In genomic region chr2:158402665-158403064, GRCh38 we compare ENCODE assay signal across 2 cellular contexts.
TF ChIP-seq lines count a peak whose summit lies in the region.

No MANE protein-coding gene starts in this region.

TF ChIP-seq in K562, 482 proteins besides CTCF, POLR2A, EP300 and RAD21:
- TF ChIP-seq ZNF224 (CRISPR knock-in tag; IDR thresholded peaks at IDR 0.05) (no peak), TARDBP (IDR thresholded peaks at IDR 0.05) (no peak), RAD51 (IDR thresholded peaks at IDR 0.05; ENCODE audit: borderline replicate concordance, low read depth) (peak; percentile 55), TFE3 (CRISPR knock-in tag; IDR thresholded peaks at IDR 0.05) (peak; percentile 95)

TF ChIP-seq in WTC11, 78 proteins besides CTCF, POLR2A, EP300 and RAD21:
- TF ChIP-seq SP1 (CRISPR knock-in tag; conservative IDR thresholded peaks at IDR 0.05) = no peak
- no peak for TF ChIP-seq JAZF1 (CRISPR knock-in tag; IDR thresholded peaks at IDR 0.05)
- TF ChIP-seq NFYB (CRISPR knock-in tag; conservative IDR thresholded peaks at IDR 0.05; ENCODE audit: low read depth) = no peak
- no peak for TF ChIP-seq CDX4 (CRISPR knock-in tag; IDR thresholded peaks at IDR 0.05; ENCODE audit: borderline replicate concordance)
- TF ChIP-seq ZNF425 (CRISPR knock-in tag; conservative IDR thresholded peaks at IDR 0.05) = no peak
- no peak for TF ChIP-seq ZBTB21 (CRISPR knock-in tag; IDR thresholded peaks at IDR 0.05; ENCODE audit: borderline replicate concordance)
- no peak for TF ChIP-seq GTF2I (CRISPR knock-in tag; conservative IDR thresholded peaks at IDR 0.05)
- TF ChIP-seq TEAD1 (CRISPR knock-in tag; IDR thresholded peaks at IDR 0.05) = no peak
- no peak for TF ChIP-seq IRF1 (CRISPR knock-in tag; IDR thresholded peaks at IDR 0.05)
- TF ChIP-seq ESRRA (CRISPR knock-in tag; IDR thresholded peaks at IDR 0.05; ENCODE audit: borderline replicate concordance) = no peak
- no peak for TF ChIP-seq ZNF121 (CRISPR knock-in tag; IDR thresholded peaks at IDR 0.05)
- TF ChIP-seq FOXP1 (CRISPR knock-in tag; IDR thresholded peaks at IDR 0.05; ENCODE audit: borderline replicate concordance) = no peak
- TF ChIP-seq ATF3 (CRISPR knock-in tag; conservative IDR thresholded peaks at IDR 0.05) = no peak
